In the genomic region with DNA sequence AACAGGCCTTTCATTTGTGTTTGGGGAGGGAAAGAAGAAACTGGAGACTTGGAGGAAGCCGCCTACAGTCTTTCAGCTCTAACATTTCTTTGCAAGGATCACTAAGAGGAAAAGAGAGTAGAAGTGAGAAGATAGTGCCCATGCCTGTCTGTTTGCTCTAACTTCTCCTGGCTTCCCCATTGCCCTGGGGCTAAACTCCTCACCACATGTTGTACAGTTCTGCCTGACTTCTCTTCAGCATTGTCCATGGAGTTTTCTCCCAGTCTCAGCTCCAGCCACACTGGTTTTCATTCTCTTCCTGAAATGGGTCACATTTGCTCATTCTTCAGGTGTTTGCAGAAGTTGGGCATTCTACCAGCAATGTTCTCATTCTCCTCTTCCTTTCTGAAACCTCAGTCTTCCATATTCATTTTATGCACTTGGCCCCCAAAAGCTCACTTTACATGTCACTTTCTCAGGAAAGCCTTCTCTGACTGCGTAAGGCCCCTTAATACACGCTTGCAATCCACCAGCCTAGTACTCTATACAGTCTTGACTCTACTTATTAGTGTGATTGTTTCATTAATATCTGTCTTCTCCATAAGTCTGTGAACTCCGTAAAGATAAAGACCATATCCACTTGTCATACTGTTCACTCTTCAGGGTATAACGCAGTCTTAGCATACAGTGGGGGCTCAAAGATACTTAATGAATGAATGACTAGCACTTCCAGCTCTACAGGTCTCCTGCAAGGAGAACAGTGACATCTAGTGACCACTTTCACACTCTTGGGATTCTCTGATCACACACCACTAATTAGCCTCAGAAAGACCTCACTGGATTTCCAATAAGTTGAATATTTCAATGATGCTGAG, we compare ENCODE assay signal across 9 cellular contexts. TPM values are rescaled to one million over a fixed set of nuclear protein-coding genes. Genes with fewer than 3 reads are reported as not detected.
DNase-seq lines count a peak whose midpoint lies in the region; ATAC-seq, FAIRE-seq and TF ChIP-seq lines count a peak whose summit lies in the region.
"Had no signal": no experiment of that assay in that cellular context is flagged by ENCODE, and none has a peak within 500 bp of the region (broad histone marks: within the 10 kb centered on the region; RNA-seq: fewer than 3 reads in every experiment).

No MANE protein-coding gene starts in this region.

- no peak for FAIRE-seq in kidney (lab: Jason Lieb, UNC)
- FAIRE-seq: colon had no signal

- H3K4me3 ChIP-seq in astrocyte of the spinal cord (ENCODE audit: low read depth, low read length) (no peak overlapping the region), kidney (ENCODE audit: low read length in 2 of 2) (no peak overlapping the region), aorta (ENCODE audit: low read length in 2 of 2) (no peak overlapping the region)

- intact Hi-C loops in kidney (cut with DNase I) = no loop called here
- intact Hi-C loops in aorta (cut with DNase I) = no loop called here

- no peaks in the 10 kb centered on the region for H3K9me3 ChIP-seq in kidney (ENCODE audit: control insufficient read depth in 1 of 2, low read length in 2 of 2)
- H3K9me3 ChIP-seq in aorta (ENCODE audit: control insufficient read depth, low read length) = no peaks in the 10 kb centered on the region

- peaks cover 0 to 6% of the 10 kb centered on the region in 2 donors for H3K36me3 ChIP-seq in kidney (ENCODE audit: control insufficient read depth in 1 of 2, insufficient read depth in 2 of 2, low read length in 2 of 2)
- H3K36me3 ChIP-seq in aorta (ENCODE audit: control insufficient read depth in 1 of 2, insufficient read depth in 2 of 2, low read length in 1 of 2) = peaks cover 0 to 3% of the 10 kb centered on the region in 2 donors

- no peaks in the 10 kb centered on the region for H3K4me1 ChIP-seq in kidney (ENCODE audit: control insufficient read depth in 1 of 2, insufficient read depth in 1 of 2, low read depth in 1 of 2, low read length in 2 of 2)
- H3K4me1 ChIP-seq in aorta (ENCODE audit: control insufficient read depth in 1 of 2, insufficient read depth in 2 of 2, low read length in 2 of 2) = no peaks in the 10 kb centered on the region

- in situ Hi-C loops in astrocyte of the spinal cord (cut with HindIII; ENCODE audit: low sequenced_read_pairs) = no loop called here

- DNase-seq in LoVo (ENCODE audit: low spot score) = peak; percentile 1
- peak; percentile 54 for DNase-seq in astrocyte of the spinal cord (ENCODE audit: low read depth, low spot score)
- DNase-seq in kidney = no peak
- no peak for DNase-seq in aorta
- DNase-seq in NK-92 treated with Interleukin-12 subunit alpha and Interleukin-12 subunit beta, amount 100 ng/mL, for 24 hours (lab: John Stamatoyannopoulos, UW) = no peak

- 62 to 70% methylated on average over 5 of the region's 5 CpGs for WGBS in aorta, 2 donors

- TF ChIP-seq CTCF in 22Rv1 (IDR thresholded peaks at IDR 0.05) = peak; percentile 80
- peak; percentile 46 for TF ChIP-seq CTCF in GM12874 (IDR thresholded peaks at IDR 0.05; ENCODE audit: insufficient read depth, low read depth, low read length)
- peak; percentile 66 for TF ChIP-seq CTCF in astrocyte of the spinal cord (IDR thresholded peaks at IDR 0.05; ENCODE audit: low read depth, low read length)
- TF ChIP-seq CTCF in kidney (IDR thresholded peaks at IDR 0.05; ENCODE audit: borderline replicate concordance, extremely low read depth, insufficient read depth) = peak; percentile 50

- H3K27ac ChIP-seq in 22Rv1 (no peak overlapping the region), kidney (ENCODE audit: low read depth in 2 of 2, low read length in 2 of 2) (no peak overlapping the region), aorta (ENCODE audit: low read depth in 1 of 2, low read length in 2 of 2) (no peak overlapping the region)

- ATAC-seq in aorta (ENCODE audit: low FRiP score) (peak; percentile 64), HG03108 (IDR thresholded peaks at IDR 0.05; ENCODE audit: unreplicated experiment) (no peak)

- H3K27me3 ChIP-seq in aorta (ENCODE audit: control insufficient read depth in 1 of 2, insufficient read depth in 2 of 2, low read length in 1 of 2) = no peaks in the 10 kb centered on the region

- H3K9ac ChIP-seq in kidney (ENCODE audit: low read length in 2 of 2) = no peak overlapping the region

RNA-seq across cellular contexts. Expression of gene TRIM32, which starts 40.2 kb away (rescaled TPM):
- total RNA-seq in kidney (22.6 TPM), aorta (10 to 100 TPM; 19.9 to 25.5 TPM)
- polyA plus RNA-seq in kidney (ENCODE audit: insufficient read depth, low read depth, low replicate concordance) (5.2 TPM), aorta (1 to 10 TPM; 3.3 to 6.4 TPM)

Comparison
In these comparisons a context has a peak if more than half of its experiments do, and no peak if none do; other contexts are left out.
1. DNase-seq: peak in LoVo (single experiment) and astrocyte of the spinal cord (single experiment); none in kidney (single experiment), aorta (0 of 2) and NK-92 treated with Interleukin-12 subunit alpha and Interleukin-12 subunit beta, amount 100 ng/mL, for 24 hours (single experiment).
2. Peak in every context shown above with its lines, with median percentiles within 50 percentile points of each other: CTCF ChIP-seq.